In genomic region chr9:96321515-96321914, GRCh38 we compare ENCODE assay signal across 38 cellular contexts. TPM values are rescaled to one million over a fixed set of nuclear protein-coding genes. Genes with fewer than 3 reads are reported as not detected.
"Had no signal": no experiment of that assay in that cellular context is flagged by ENCODE, and none has a peak within 500 bp of the region (broad histone marks: within the 10 kb centered on the region; RNA-seq: fewer than 3 reads in every experiment).

No MANE protein-coding gene starts in this region.

- DNase-seq: activated CD4-positive, alpha-beta T cell treated with anti-CD3 and anti-CD28 coated beads, Interleukin-2, amount 10 ng/mL, durations not matched to agents 24 days and 14 days; activated CD4-positive, alpha-beta T cell treated with anti-CD3 and anti-CD28 coated beads, Interleukin-2, amount 50 U/mL, for 4 hours; activated CD8-positive, alpha-beta T cell treated with anti-CD3 and anti-CD28 coated beads for 36 hours; activated effector memory CD4-positive, alpha-beta T cell treated with anti-CD3 and anti-CD28 coated beads, Interleukin-2, amount 50 U/mL, for 16 hours; activated naive CD4-positive, alpha-beta T cell; activated naive CD4-positive, alpha-beta T cell treated with anti-CD3 and anti-CD28 coated beads, Interleukin-2, amount 50 U/mL, for 16 hours; activated naive CD8-positive, alpha-beta T cell treated with anti-CD3 and anti-CD28 coated beads for 36 hours; activated T-cell treated with anti-CD3 and anti-CD28 coated beads, Interleukin-2, amount 50 U/mL, for 1 hour; activated T-cell treated with anti-CD3 and anti-CD28 coated beads, Interleukin-2, amount 50 U/mL, for 72 hours; amniotic stem cell; aorta; brain microvascular endothelial cell; NCI-H1092 treated with DMSO at 0.1 percent for 48 hours; NCI-H1417; NCI-H146; NCI-H187; NCI-H2029 treated with DMSO at 0.1 percent for 48 hours; NCI-H2107; NCI-H2171; NCI-H510A; NCI-H526; NCI-H748 treated with DMSO at 0.1 percent for 48 hours; NK-92 treated with Interleukin-12 subunit alpha and Interleukin-12 subunit beta, amount 100 ng/mL, for 24 hours; PC-9; SIG-M5; T-cell; T-helper 2 cell; T-helper 9 cell; WERI-Rb-1 had no signal

- H3K27ac Mint-ChIP-seq: activated CD4-positive, alpha-beta T cell treated with anti-CD3 and anti-CD28 coated beads, Interleukin-2, amount 10 ng/mL, durations not matched to agents 24 days and 14 days; activated CD8-positive, alpha-beta T cell treated with anti-CD3 and anti-CD28 coated beads for 36 hours; activated naive CD8-positive, alpha-beta T cell treated with anti-CD3 and anti-CD28 coated beads for 36 hours; activated T-cell treated with anti-CD3 and anti-CD28 coated beads, Interleukin-2, amount 50 U/mL, for 72 hours; activated T-helper 17 cell treated with anti-CD3 and anti-CD28 coated beads, Interleukin-2, amount 50 U/mL, for 72 hours; T-cell had no signal

- H3K27ac ChIP-seq: brain microvascular endothelial cell, PC-9, RWPE1, WERI-Rb-1 had no signal

- H3K27me3 Mint-ChIP-seq: activated CD8-positive, alpha-beta T cell treated with anti-CD3 and anti-CD28 coated beads for 36 hours; activated naive CD8-positive, alpha-beta T cell treated with anti-CD3 and anti-CD28 coated beads for 36 hours; activated T-helper 17 cell treated with anti-CD3 and anti-CD28 coated beads, Interleukin-2, amount 50 U/mL, for 72 hours; central memory CD8-positive, alpha-beta T cell; T-cell had no signal

- H3K4me2 ChIP-seq: PC-9 had no signal

- H3K4me3 ChIP-seq: PC-9 had no signal

- H3K4me3 Mint-ChIP-seq: activated CD4-positive, alpha-beta T cell treated with anti-CD3 and anti-CD28 coated beads, Interleukin-2, amount 10 ng/mL, durations not matched to agents 24 days and 14 days; activated CD8-positive, alpha-beta T cell treated with anti-CD3 and anti-CD28 coated beads for 36 hours; activated naive CD8-positive, alpha-beta T cell treated with anti-CD3 and anti-CD28 coated beads for 36 hours; activated T-cell treated with anti-CD3 and anti-CD28 coated beads, Interleukin-2, amount 50 U/mL, for 72 hours; activated T-helper 17 cell treated with anti-CD3 and anti-CD28 coated beads, Interleukin-2, amount 50 U/mL, for 72 hours; central memory CD8-positive, alpha-beta T cell; T-cell had no signal

- H2AFZ ChIP-seq: PC-9 had no signal

- H3K27me3 ChIP-seq: brain microvascular endothelial cell had no signal

- H3K36me3 Mint-ChIP-seq: activated naive CD8-positive, alpha-beta T cell treated with anti-CD3 and anti-CD28 coated beads for 36 hours had no signal

- H3K9me3 Mint-ChIP-seq: activated CD4-positive, alpha-beta T cell treated with anti-CD3 and anti-CD28 coated beads, Interleukin-2, amount 10 ng/mL, durations not matched to agents 24 days and 14 days; activated CD8-positive, alpha-beta T cell treated with anti-CD3 and anti-CD28 coated beads for 36 hours; activated naive CD8-positive, alpha-beta T cell treated with anti-CD3 and anti-CD28 coated beads for 36 hours; activated T-cell treated with anti-CD3 and anti-CD28 coated beads, Interleukin-2, amount 50 U/mL, for 72 hours; activated T-helper 17 cell treated with anti-CD3 and anti-CD28 coated beads, Interleukin-2, amount 50 U/mL, for 72 hours; central memory CD8-positive, alpha-beta T cell; T-cell had no signal

- H3K4me1 Mint-ChIP-seq: activated CD4-positive, alpha-beta T cell treated with anti-CD3 and anti-CD28 coated beads, Interleukin-2, amount 10 ng/mL, durations not matched to agents 24 days and 14 days; activated naive CD8-positive, alpha-beta T cell treated with anti-CD3 and anti-CD28 coated beads for 36 hours; activated T-helper 17 cell treated with anti-CD3 and anti-CD28 coated beads, Interleukin-2, amount 50 U/mL, for 72 hours; T-cell had no signal

- FAIRE-seq: RCC 7860 had no signal

- H3K36me3 ChIP-seq: brain microvascular endothelial cell, WERI-Rb-1 had no signal

- ATAC-seq: activated CD8-positive, alpha-beta T cell treated with anti-CD3 and anti-CD28 coated beads for 36 hours; activated T-cell treated with anti-CD3 and anti-CD28 coated beads, Interleukin-2, amount 50 U/mL, for 72 hours; activated T-helper 17 cell treated with anti-CD3 and anti-CD28 coated beads, Interleukin-2, amount 50 U/mL, for 72 hours; Right ventricle myocardium inferior; SK-N-SH treated with all-trans-retinoic acid at 6 μM for 48 hours; T-cell had no signal

RNA-seq across cellular contexts. Expression of gene HSD17B3, which starts 19.5 kb away (rescaled TPM):
- total RNA-seq: activated CD4-positive, alpha-beta T cell treated with anti-CD3 and anti-CD28 coated beads, Interleukin-2, amount 10 ng/mL, durations not matched to agents 24 days and 14 days; activated CD8-positive, alpha-beta memory T cell treated with anti-CD3 and anti-CD28 coated beads for 36 hours; activated CD8-positive, alpha-beta T cell treated with anti-CD3 and anti-CD28 coated beads for 36 hours; activated naive CD8-positive, alpha-beta T cell treated with anti-CD3 and anti-CD28 coated beads for 36 hours; activated T-helper 17 cell treated with anti-CD3 and anti-CD28 coated beads, Interleukin-2, amount 50 U/mL, for 72 hours; chondrocyte; PC-9; SK-MEL-5 had no signal
